8 cellular contexts compared by ENCODE assay signal in genomic region chr10:113563306-113564088, GRCh38. TPM values are rescaled to one million over a fixed set of nuclear protein-coding genes. Genes with fewer than 3 reads are reported as not detected.
DNase-seq lines count a peak whose midpoint lies in the region; ATAC-seq and TF ChIP-seq lines count a peak whose summit lies in the region.

No MANE protein-coding gene starts in this region.

- H3K36me3 ChIP-seq in right lobe of liver, result peaks cover 0 to 24% (median 5%) of the 10 kb centered on the region in 4 donors

- DNase-seq in ACHN (peak; percentile 72), NCI-H345 (lab: John Stamatoyannopoulos, UW) (peak; percentile 67), dedifferentiated amniotic fluid mesenchymal stem cell (ENCODE audit: extremely low spot score) (peak; percentile 53), right lobe of liver (peak; percentile 77 to 83 (median 80))
- peak; percentile 92 for DNase-seq in activated CD4-positive, alpha-beta T cell treated with anti-CD3 and anti-CD28 coated beads, Interleukin-2, amount 10 ng/mL, durations not matched to agents 24 days and 14 days
- peak; percentile 66 for DNase-seq in stimulated activated CD4-positive, alpha-beta T cell treated with anti-CD3 and anti-CD28 coated beads, Interleukin-4, amount 100 ng/mL, for 24 hours

- WGBS in right lobe of liver (ENCODE audit: insufficient coverage, low coverage, low lambda C conversion rate, missing lambda C conversion rate), result 2% methylated on average over 9 of the region's 18 CpGs

- no peaks in the 10 kb centered on the region for H3K27me3 Mint-ChIP-seq in activated CD4-positive, alpha-beta T cell treated with anti-CD3 and anti-CD28 coated beads, Interleukin-2, amount 10 ng/mL, durations not matched to agents 24 days and 14 days

- no peaks in the 10 kb centered on the region for H3K9me3 Mint-ChIP-seq in activated CD4-positive, alpha-beta T cell treated with anti-CD3 and anti-CD28 coated beads, Interleukin-2, amount 10 ng/mL, durations not matched to agents 24 days and 14 days

- no peak for TF ChIP-seq POLR2A in right lobe of liver (IDR thresholded peaks at IDR 0.05)

- peak in 3 of 4 donors; percentile 97 to 100 (median 98) for TF ChIP-seq CTCF in right lobe of liver (IDR thresholded peaks at IDR 0.05)

- peak overlapping the region; percentile 57 to 82 (median 70) for H3K27ac ChIP-seq in right lobe of liver

- H3K4me3 Mint-ChIP-seq in activated CD4-positive, alpha-beta T cell treated with anti-CD3 and anti-CD28 coated beads, Interleukin-2, amount 10 ng/mL, durations not matched to agents 24 days and 14 days, result peak overlapping the region; percentile 76

- peak; percentile 93 for ATAC-seq in GM18517 (IDR thresholded peaks at IDR 0.05; ENCODE audit: unreplicated experiment)
- ATAC-seq in HG03045 (IDR thresholded peaks at IDR 0.05; ENCODE audit: unreplicated experiment), result peak; percentile 97
- ATAC-seq in right lobe of liver, result peak; percentile 63 to 80 (median 72)

- H3K9me3 ChIP-seq in right lobe of liver, result no peaks in the 10 kb centered on the region

- no peaks in the 10 kb centered on the region for H3K36me3 Mint-ChIP-seq in activated CD4-positive, alpha-beta T cell treated with anti-CD3 and anti-CD28 coated beads, Interleukin-2, amount 10 ng/mL, durations not matched to agents 24 days and 14 days (ENCODE audit: low read depth)

- H3K27me3 ChIP-seq in right lobe of liver, result no peaks in the 10 kb centered on the region

- in situ Hi-C loops in ACHN (cut with HindIII; ENCODE audit: low pct_ligation_motif_present, low pct_unique_long_range_greater_than_20kb, low sequenced_read_pairs), result no loop called here

- intact Hi-C loops in activated CD4-positive, alpha-beta T cell treated with anti-CD3 and anti-CD28 coated beads, Interleukin-2, amount 10 ng/mL, durations not matched to agents 24 days and 14 days (cut with micrococcal nuclease), result no loop called here
- intact Hi-C loops in right lobe of liver (cut with DNase I), result no loop called here

- H3K27ac Mint-ChIP-seq in activated CD4-positive, alpha-beta T cell treated with anti-CD3 and anti-CD28 coated beads, Interleukin-2, amount 10 ng/mL, durations not matched to agents 24 days and 14 days, result no peak overlapping the region

- peaks cover 0 to 92% (median 38%) of the 10 kb centered on the region in 4 donors for H3K4me1 ChIP-seq in right lobe of liver

- peak overlapping the region in 2 of 3 donors; percentile 17 to 39 for H3K4me3 ChIP-seq in right lobe of liver

- H3K4me1 Mint-ChIP-seq in activated CD4-positive, alpha-beta T cell treated with anti-CD3 and anti-CD28 coated beads, Interleukin-2, amount 10 ng/mL, durations not matched to agents 24 days and 14 days, result peaks cover 3% of the 10 kb centered on the region

RNA-seq across cellular contexts. Expression of gene HABP2, which starts 10.6 kb away (rescaled TPM):
- total RNA-seq in activated CD4-positive, alpha-beta T cell treated with anti-CD3 and anti-CD28 coated beads, Interleukin-2, amount 10 ng/mL, durations not matched to agents 24 days and 14 days, result not detected in 2 replicates
- total RNA-seq in right lobe of liver, result 100 to 1,000 TPM; 162 to 705 (median 372) TPM

Comparison
In these comparisons a context has a peak if more than half of its experiments do, and no peak if none do; other contexts are left out.
1. Peak in every context shown above with its lines: DNase-seq, ATAC-seq, H3K4me3 ChIP-seq and H3K27ac ChIP-seq.
2. RNA of gene HABP2, which starts 10.6 kb away (total RNA-seq): 162 to 705 TPM in right lobe of liver; not detected in activated CD4-positive, alpha-beta T cell treated with anti-CD3 and anti-CD28 coated beads, Interleukin-2, amount 10 ng/mL, durations not matched to agents 24 days and 14 days; every median in the first group is over 100 times any median in the second.